ENCODE assay signal across 27 cellular contexts in genomic region chrX:56796641-56797395, GRCh38.
DNase-seq lines count a peak whose midpoint lies in the region; ATAC-seq, FAIRE-seq and TF ChIP-seq lines count a peak whose summit lies in the region.
"Had no signal": no experiment of that assay in that cellular context is flagged by ENCODE, and none has a peak within 500 bp of the region (broad histone marks: within the 10 kb centered on the region; RNA-seq: fewer than 3 reads in every experiment).

No MANE protein-coding gene starts in this region.

- CTCF ChIA-PET in endothelial cell of umbilical vein (lab: Charles Lee): no interaction called here

- intact Hi-C loops in cardiac septum (cut with DNase I): no loop called here
- intact Hi-C loops in Right ventricle myocardium superior (cut with DNase I): no loop called here
- intact Hi-C loops in endothelial cell of umbilical vein (cut with micrococcal nuclease): no loop called here

- H3K9me3 ChIP-seq in T-helper 17 cell (ENCODE audit: control insufficient read depth, low read length, poor library complexity, severe bottlenecking) (no peaks in the 10 kb centered on the region), endothelial cell of umbilical vein (replicated peaks; ENCODE audit: control insufficient read depth, insufficient read depth, low read length) (no peaks in the 10 kb centered on the region)
- H3K9me3 ChIP-seq: esophagus squamous epithelium, gastrocnemius medialis, pancreas, stomach, tibial nerve had no signal

- ATAC-seq in Right ventricle myocardium superior (ENCODE audit: poor library complexity): no peak
- ATAC-seq in T-helper 17 cell: no peak
- ATAC-seq in stimulated activated memory B cell treated with anti-CD40 and anti-IgM and Interleukin-4, amounts not matched to agents 10 μg/mL and 1 μg/mL and 100 μg/mL, for 72 hours: no peak
- no peak for ATAC-seq in HG03469 (IDR thresholded peaks at IDR 0.05; ENCODE audit: unreplicated experiment)
- ATAC-seq: right cardiac atrium had no signal

- H3K36me3 Mint-ChIP-seq in T-helper 17 cell (ENCODE audit: low read depth): no peaks in the 10 kb centered on the region
- H3K36me3 Mint-ChIP-seq in stimulated activated memory B cell treated with anti-CD40 and anti-IgM and Interleukin-4, amounts not matched to agents 10 μg/mL and 1 μg/mL and 100 μg/mL, for 72 hours: peaks cover 32% of the 10 kb centered on the region

- peak; percentile 24 for FAIRE-seq in endothelial cell of umbilical vein (lab: Jason Lieb, UNC)
- FAIRE-seq: pancreas had no signal

- TF ChIP-seq CTCF in endothelial cell of umbilical vein (IDR thresholded peaks at IDR 0.05; ENCODE audit: extremely low read depth in 1 of 2, insufficient read depth in 1 of 2, low read depth in 1 of 2, low read length in 2 of 2): no peak

- no TSS peak for BruUV-seq in endothelial cell of umbilical vein (replicated peaks; lab: Mats Ljungman, UMichigan)

- H4K20me1 ChIP-seq in endothelial cell of umbilical vein (replicated peaks; ENCODE audit: control insufficient read depth, extremely low read depth, insufficient read depth, low read length): no peaks in the 10 kb centered on the region

- no peaks in the 10 kb centered on the region for H3K36me3 ChIP-seq in endothelial cell of umbilical vein (ENCODE audit: control insufficient read depth in 2 of 2, extremely low read depth in 1 of 2, insufficient read depth in 2 of 2, low read length in 2 of 2)
- H3K36me3 ChIP-seq: esophagus squamous epithelium, gastrocnemius medialis, pancreas, tibial nerve had no signal

- dilution Hi-C loops in endothelial cell of umbilical vein (cut with MboI; ENCODE audit: extremely low pct_ligation_motif_present, low sequenced_read_pairs): no loop called here

- no peaks in the 10 kb centered on the region for H3K79me2 ChIP-seq in endothelial cell of umbilical vein (ENCODE audit: control insufficient read depth, insufficient read depth, low read length)
- H3K79me2 ChIP-seq: hepatocyte had no signal

- no peak overlapping the region for H2AFZ ChIP-seq in endothelial cell of umbilical vein (ENCODE audit: low read depth, low read length)
- H2AFZ ChIP-seq: hepatocyte, PC-9 had no signal

- POLR2A ChIA-PET in endothelial cell of umbilical vein (lab: Charles Lee): no interaction called here

- peak overlapping the region; percentile 92 for H3K27ac Mint-ChIP-seq in T-helper 17 cell
- peak overlapping the region; percentile 53 for H3K27ac Mint-ChIP-seq in stimulated activated memory B cell treated with anti-CD40 and anti-IgM and Interleukin-4, amounts not matched to agents 10 μg/mL and 1 μg/mL and 100 μg/mL, for 72 hours
- H3K27ac Mint-ChIP-seq: mesothelial cell of epicardium had no signal

- H3K4me1 Mint-ChIP-seq in T-helper 17 cell: peaks cover 49% of the 10 kb centered on the region
- H3K4me1 Mint-ChIP-seq in stimulated activated memory B cell treated with anti-CD40 and anti-IgM and Interleukin-4, amounts not matched to agents 10 μg/mL and 1 μg/mL and 100 μg/mL, for 72 hours: peaks cover 55% of the 10 kb centered on the region

- no peak overlapping the region for H3K27ac ChIP-seq in endothelial cell of umbilical vein (ENCODE audit: insufficient read depth, low read depth, low read length)
- H3K27ac ChIP-seq: C4-2B, esophagus squamous epithelium, hepatocyte, pancreas, PC-9, stomach had no signal

- peak; percentile 10 for DNase-seq in cardiac septum (ENCODE audit: low spot score)
- no peak for DNase-seq in Right ventricle myocardium superior
- DNase-seq in T-helper 17 cell: no peak
- DNase-seq in endothelial cell of umbilical vein (ENCODE audit: low read depth, low spot score): no peak
- DNase-seq in HuH-7 (ENCODE audit: low spot score): no peak
- no peak for DNase-seq in RKO (ENCODE audit: low spot score)
- DNase-seq: activated CD4-positive, alpha-beta T cell treated with anti-CD3 and anti-CD28 coated beads, Interleukin-2, amount 50 U/mL, for 1 hour; DMS 273 treated with DMSO at 0.1 percent for 48 hours; effector memory CD4-positive, alpha-beta T cell; esophagus squamous epithelium; gastrocnemius medialis; KBM-7; NCI-H1436 treated with DMSO at 0.1 percent for 48 hours; NCI-H524; NK-92 treated with Interleukin-12 subunit alpha and Interleukin-12 subunit beta, amount 100 ng/mL, for 24 hours; PC-9; right cardiac atrium; stimulated activated CD4-positive, alpha-beta T cell treated with anti-CD3 and anti-CD28 coated beads, Interleukin-4, amount 100 ng/mL, for 1 hour had no signal

- H3K4me2 ChIP-seq in endothelial cell of umbilical vein (ENCODE audit: insufficient read depth, low read length): no peak overlapping the region
- H3K4me2 ChIP-seq: hepatocyte, PC-9 had no signal

- no peaks in the 10 kb centered on the region for H3K9me1 ChIP-seq in endothelial cell of umbilical vein (replicated peaks; ENCODE audit: control insufficient read depth, extremely low read depth, insufficient read depth, low read length)

- no peak overlapping the region for H3K4me3 ChIP-seq in endothelial cell of umbilical vein (replicated peaks in 1 of 3; ENCODE audit: insufficient read depth in 1 of 3, low read depth in 1 of 3, low read length in 3 of 3)
- H3K4me3 ChIP-seq: esophagus squamous epithelium, gastrocnemius medialis, hepatocyte, pancreas, PC-9, stomach, tibial nerve had no signal

- H3K27me3 ChIP-seq in endothelial cell of umbilical vein (ENCODE audit: control insufficient read depth in 2 of 2, insufficient read depth in 2 of 2, low read length in 2 of 2): no peaks in the 10 kb centered on the region
- H3K27me3 ChIP-seq: esophagus squamous epithelium, gastrocnemius medialis, hepatocyte, pancreas, stomach, tibial nerve had no signal

- H3K9me3 Mint-ChIP-seq in stimulated activated memory B cell treated with anti-CD40 and anti-IgM and Interleukin-4, amounts not matched to agents 10 μg/mL and 1 μg/mL and 100 μg/mL, for 72 hours: no peaks in the 10 kb centered on the region

- TF ChIP-seq POLR2A in endothelial cell of umbilical vein (IDR thresholded peaks at IDR 0.05; ENCODE audit: low read depth, low read length): no peak

- no peaks in the 10 kb centered on the region for H3K27me3 Mint-ChIP-seq in T-helper 17 cell
- H3K27me3 Mint-ChIP-seq in stimulated activated memory B cell treated with anti-CD40 and anti-IgM and Interleukin-4, amounts not matched to agents 10 μg/mL and 1 μg/mL and 100 μg/mL, for 72 hours: no peaks in the 10 kb centered on the region
- H3K27me3 Mint-ChIP-seq: brain had no signal

- peaks cover 7% of the 10 kb centered on the region for H3K4me1 ChIP-seq in endothelial cell of umbilical vein (ENCODE audit: control insufficient read depth, extremely low read depth, insufficient read depth, low read length)

- H3K9ac ChIP-seq in endothelial cell of umbilical vein (replicated peaks; ENCODE audit: extremely low read depth, insufficient read depth, low read length): no peak overlapping the region

- no peak overlapping the region for H3K4me3 Mint-ChIP-seq in T-helper 17 cell
- no peak overlapping the region for H3K4me3 Mint-ChIP-seq in stimulated activated memory B cell treated with anti-CD40 and anti-IgM and Interleukin-4, amounts not matched to agents 10 μg/mL and 1 μg/mL and 100 μg/mL, for 72 hours
- H3K4me3 Mint-ChIP-seq: brain, mesothelial cell of epicardium had no signal

TF ChIP-seq in endothelial cell of umbilical vein, 7 proteins besides CTCF, POLR2A, EP300 and RAD21:
- no peak for TF ChIP-seq GATA2 (IDR thresholded peaks at IDR 0.05; ENCODE audit: insufficient read depth, insufficient read length, low read depth, low read length)
- no peak for TF ChIP-seq EZH2 (IDR thresholded peaks at IDR 0.05; ENCODE audit: borderline replicate concordance, low read depth, low read length, severe bottlenecking)
- TF ChIP-seq FOS (IDR thresholded peaks at IDR 0.05; ENCODE audit: borderline replicate concordance, insufficient read depth, low read length): no peak
- TF ChIP-seq POLR2AphosphoS5 (IDR thresholded peaks at IDR 0.05; ENCODE audit: insufficient read depth, low read depth, low read length): no peak
- no peak for TF ChIP-seq MYC (IDR thresholded peaks at IDR 0.05; ENCODE audit: low read depth, low read length)
- no peak for TF ChIP-seq JUN (IDR thresholded peaks at IDR 0.05; ENCODE audit: borderline replicate concordance, insufficient read depth, insufficient read length, low read depth)
- no peak for TF ChIP-seq MAX (IDR thresholded peaks at IDR 0.05; ENCODE audit: insufficient read depth, insufficient read length)
